Comparison of ENCODE assay signal across 10 cellular contexts in the genomic region with DNA sequence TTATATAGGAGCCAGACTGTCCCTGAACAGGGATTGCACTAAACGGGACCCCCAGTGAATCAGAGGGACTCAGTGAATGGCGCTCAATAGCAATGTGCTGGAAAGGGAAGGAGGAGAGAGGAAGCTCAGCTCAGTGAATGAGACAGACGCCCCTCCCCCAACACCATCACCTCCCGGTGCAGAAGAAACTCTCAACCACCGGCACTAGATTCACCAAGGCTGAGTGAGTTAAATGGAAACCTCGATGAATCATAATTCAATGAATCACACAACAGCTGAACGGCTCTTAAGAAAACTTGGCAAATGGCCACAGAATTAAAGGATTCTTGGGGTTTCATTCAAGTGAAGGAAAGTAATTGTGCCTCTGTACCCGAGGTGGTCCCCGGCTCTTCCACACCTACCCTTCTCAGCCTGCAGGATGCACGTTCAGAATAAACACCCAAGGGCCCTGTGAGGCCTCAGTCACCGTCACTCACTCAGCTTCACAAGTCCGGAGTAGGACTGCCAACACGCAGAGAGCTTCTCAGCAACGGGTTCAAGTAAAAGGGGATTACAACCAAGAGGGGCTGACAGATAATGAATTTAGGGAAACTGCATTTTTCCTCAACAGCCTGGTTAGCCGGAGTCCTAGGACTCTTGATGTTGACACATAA. TPM values are rescaled to one million over a fixed set of nuclear protein-coding genes. Genes with fewer than 3 reads are reported as not detected.
A peak's percentile ranks its signal among the peaks of the same experiment; 100 is the strongest.
DNase-seq lines count a peak whose midpoint lies in the region; ATAC-seq and TF ChIP-seq lines count a peak whose summit lies in the region.
"Had no signal": no experiment of that assay in that cellular context is flagged by ENCODE, and none has a peak within 500 bp of the region (broad histone marks: within the 10 kb centered on the region; RNA-seq: fewer than 3 reads in every experiment).

No MANE protein-coding gene starts in this region.

- no peak overlapping the region for H2AFZ ChIP-seq in hepatocyte

- no peaks in the 10 kb centered on the region for H3K9me2 ChIP-seq in hepatocyte (replicated peaks; ENCODE audit: insufficient read depth)

- peaks cover 13% of the 10 kb centered on the region for H3K27me3 Mint-ChIP-seq in HFFc6 (ENCODE audit: insufficient read depth)
- H3K27me3 Mint-ChIP-seq in activated CD8-positive, alpha-beta T cell treated with anti-CD3 and anti-CD28 coated beads for 36 hours = peaks cover 10% of the 10 kb centered on the region

- no peak for TF ChIP-seq POLR2A in Peyer's patch (IDR thresholded peaks at IDR 0.05)

- peak; percentile 95 for ATAC-seq in activated CD8-positive, alpha-beta T cell treated with anti-CD3 and anti-CD28 coated beads for 36 hours
- ATAC-seq in GM21423 (IDR thresholded peaks at IDR 0.05; ENCODE audit: unreplicated experiment) = no peak
- no peak for ATAC-seq in GM19023 (IDR thresholded peaks at IDR 0.05; ENCODE audit: unreplicated experiment)

- no peaks in the 10 kb centered on the region for H3K9me3 Mint-ChIP-seq in HFFc6
- no peaks in the 10 kb centered on the region for H3K9me3 Mint-ChIP-seq in activated CD8-positive, alpha-beta T cell treated with anti-CD3 and anti-CD28 coated beads for 36 hours

- H3K36me3 ChIP-seq in hepatocyte (replicated peaks; ENCODE audit: insufficient read depth, low read depth) (no peaks in the 10 kb centered on the region), Peyer's patch (no peaks in the 10 kb centered on the region)

- in situ Hi-C loops in ACHN (cut with HindIII; ENCODE audit: low pct_ligation_motif_present, low pct_unique_long_range_greater_than_20kb, low sequenced_read_pairs) = no loop called here

- DNase-seq in ACHN (peak; percentile 95), HFFc6 (peak; percentile 82), hepatocyte (ENCODE audit: low spot score) (peak; percentile 35), Peyer's patch (no peak), NCI-H2171 treated with DMSO at 0.1 percent for 48 hours (lab: John Stamatoyannopoulos, UW) (no peak)
- DNase-seq in activated CD8-positive, alpha-beta T cell treated with anti-CD3 and anti-CD28 coated beads for 36 hours = peak; percentile 86
- DNase-seq: NCI-H2171 had no signal

- TF ChIP-seq CTCF in HFFc6 (IDR thresholded peaks at IDR 0.05) (no peak), hepatocyte (IDR thresholded peaks at IDR 0.05; ENCODE audit: poor library complexity) (no peak), Peyer's patch (IDR thresholded peaks at IDR 0.05) (no peak)
- TF ChIP-seq CTCF in activated CD8-positive, alpha-beta T cell treated with anti-CD3 and anti-CD28 coated beads for 36 hours (IDR thresholded peaks at IDR 0.05) = no peak

- no peak overlapping the region for H3K27ac ChIP-seq in hepatocyte
- H3K27ac ChIP-seq in Peyer's patch = no peak overlapping the region
- H3K27ac ChIP-seq: skin epidermis had no signal

- no peaks in the 10 kb centered on the region for H3K36me3 Mint-ChIP-seq in HFFc6 (ENCODE audit: low read depth)
- no peaks in the 10 kb centered on the region for H3K36me3 Mint-ChIP-seq in activated CD8-positive, alpha-beta T cell treated with anti-CD3 and anti-CD28 coated beads for 36 hours (ENCODE audit: low read depth)

- no peak overlapping the region for H3K27ac Mint-ChIP-seq in HFFc6
- H3K27ac Mint-ChIP-seq in activated CD8-positive, alpha-beta T cell treated with anti-CD3 and anti-CD28 coated beads for 36 hours = peak overlapping the region; percentile 55

- CTCF ChIA-PET in activated CD8-positive, alpha-beta T cell treated with anti-CD3 and anti-CD28 coated beads for 36 hours (lab: Charles Lee) = no interaction called here

- no peaks in the 10 kb centered on the region for H3K79me2 ChIP-seq in hepatocyte

- POLR2A ChIA-PET in activated CD8-positive, alpha-beta T cell treated with anti-CD3 and anti-CD28 coated beads for 36 hours (lab: Charles Lee) = interaction anchor here (0.8 kb wide), 1 partner anchor 9 kb away, joined by 3 read pairs; no protein-coding TSS in a partner anchor

- H3K4me1 ChIP-seq in hepatocyte (ENCODE audit: insufficient read depth) (no peaks in the 10 kb centered on the region), Peyer's patch (no peaks in the 10 kb centered on the region)

- no peak overlapping the region for H3K4me2 ChIP-seq in hepatocyte

- WGBS in hepatocyte (ENCODE audit: low lambda C conversion rate, missing lambda C conversion rate) = 75% methylated on average over 15 of the region's 15 CpGs

- no peak overlapping the region for H3K4me3 Mint-ChIP-seq in HFFc6
- H3K4me3 Mint-ChIP-seq in activated CD8-positive, alpha-beta T cell treated with anti-CD3 and anti-CD28 coated beads for 36 hours = no peak overlapping the region

- H3K9me3 ChIP-seq in hepatocyte (ENCODE audit: low read depth) (no peaks in the 10 kb centered on the region), Peyer's patch (no peaks in the 10 kb centered on the region)

- H3K27me3 ChIP-seq in hepatocyte (no peaks in the 10 kb centered on the region), Peyer's patch (no peaks in the 10 kb centered on the region)

- peaks cover 9% of the 10 kb centered on the region for H3K4me1 Mint-ChIP-seq in HFFc6 (ENCODE audit: low read depth)
- peaks cover 24% of the 10 kb centered on the region for H3K4me1 Mint-ChIP-seq in activated CD8-positive, alpha-beta T cell treated with anti-CD3 and anti-CD28 coated beads for 36 hours (ENCODE audit: low read depth)

- H4K20me1 ChIP-seq in hepatocyte (ENCODE audit: insufficient read depth, poor library complexity, severe bottlenecking) = no peaks in the 10 kb centered on the region

- intact Hi-C loops in activated CD8-positive, alpha-beta T cell treated with anti-CD3 and anti-CD28 coated beads for 36 hours (cut with micrococcal nuclease) = no loop called here

- H3K4me3 ChIP-seq in hepatocyte (no peak overlapping the region), Peyer's patch (no peak overlapping the region)
- H3K4me3 ChIP-seq: skin epidermis had no signal

RNA-seq across cellular contexts. Expression of a gene that starts 29.3 kb away (rescaled TPM):
- total RNA-seq in HFFc6 (2021; fragmentation: NEBNext Ultra II Directional; extraction: Animal tissue kit (Norgen Biotek cat#: 25700)) = not detected
- total RNA-seq in activated CD8-positive, alpha-beta T cell treated with anti-CD3 and anti-CD28 coated beads for 36 hours = not detected
- total RNA-seq in hepatocyte (11.6 and 12.9 TPM in 2 replicates), Peyer's patch (1 to 10 TPM in 3 of 4 donors, not detected in 1; 1.5 to 5.8 (median 1.6) TPM)
- 12.5 TPM in 2 replicates for polyA plus RNA-seq in hepatocyte

Comparison
In these comparisons a context has a peak if more than half of its experiments do, and no peak if none do; other contexts are left out.
1. DNase-seq: peak in ACHN (single experiment), HFFc6 (single experiment), activated CD8-positive, alpha-beta T cell treated with anti-CD3 and anti-CD28 coated beads for 36 hours (single experiment) and hepatocyte (single experiment); none in Peyer's patch (0 of 3) and NCI-H2171 treated with DMSO at 0.1 percent for 48 hours (single experiment).